In the genomic region with DNA sequence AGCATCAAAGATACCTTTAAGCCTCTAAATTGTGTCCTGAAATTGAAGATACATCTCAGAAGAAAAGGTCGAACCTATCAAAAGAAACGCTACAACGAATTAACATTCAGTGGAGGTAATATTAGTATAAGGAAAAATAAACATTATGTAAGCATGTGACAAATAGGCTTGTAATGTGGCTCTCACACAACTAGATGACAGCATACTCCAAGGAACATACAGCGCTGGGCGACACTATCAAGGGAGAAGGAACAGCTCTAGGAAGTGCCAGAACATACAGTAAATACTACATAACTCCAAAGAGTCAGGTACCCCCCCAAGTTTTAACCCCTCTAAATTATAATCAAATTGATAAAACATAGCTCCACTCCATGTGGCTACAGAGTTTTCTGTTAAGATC, we compare ENCODE assay signal across 8 cellular contexts.
DNase-seq lines count a peak whose midpoint lies in the region; ATAC-seq and TF ChIP-seq lines count a peak whose summit lies in the region.

No MANE protein-coding gene starts in this region.

- ATAC-seq in SK-N-SH treated with all-trans-retinoic acid at 6 μM for 48 hours (peak; percentile 76), T-helper 17 cell (no peak)
- no peak for ATAC-seq in activated naive CD4-positive, alpha-beta T cell treated with anti-CD3 and anti-CD28 coated beads, Interleukin-2, amount 50 U/mL, for 72 hours

- no peak overlapping the region for H3K27ac Mint-ChIP-seq in T-helper 17 cell
- no peak overlapping the region for H3K27ac Mint-ChIP-seq in activated naive CD4-positive, alpha-beta T cell treated with anti-CD3 and anti-CD28 coated beads, Interleukin-2, amount 50 U/mL, for 72 hours

- no peaks in the 10 kb centered on the region for H3K36me3 Mint-ChIP-seq in T-helper 17 cell (ENCODE audit: low read depth)
- no peaks in the 10 kb centered on the region for H3K36me3 Mint-ChIP-seq in activated naive CD4-positive, alpha-beta T cell treated with anti-CD3 and anti-CD28 coated beads, Interleukin-2, amount 50 U/mL, for 72 hours

- no peak for DNase-seq in GM12864 (ENCODE audit: low read depth)
- DNase-seq in NCI-H146 (lab: John Stamatoyannopoulos, UW) = peak; percentile 78
- DNase-seq in iris pigment epithelial cell (ENCODE audit: low read depth) = peak; percentile 42
- DNase-seq in T-helper 17 cell = no peak
- DNase-seq in dedifferentiated amniotic fluid mesenchymal stem cell (ENCODE audit: extremely low spot score) = no peak
- DNase-seq in activated naive CD4-positive, alpha-beta T cell treated with anti-CD3 and anti-CD28 coated beads, Interleukin-2, amount 50 U/mL, for 72 hours (ENCODE audit: low spot score in 2 of 2) = no peak
- DNase-seq in activated T-cell treated with anti-CD3 and anti-CD28 coated beads, Interleukin-2, amount 50 U/mL, for 48 hours = no peak

- peak; percentile 51 for TF ChIP-seq CTCF in GM12864 (IDR thresholded peaks at IDR 0.05; ENCODE audit: low read depth, low read length, missing control alignments)

- no peak overlapping the region for H3K4me3 Mint-ChIP-seq in T-helper 17 cell

- no peaks in the 10 kb centered on the region for H3K9me3 ChIP-seq in T-helper 17 cell (ENCODE audit: control insufficient read depth, low read length, poor library complexity, severe bottlenecking)

- peaks cover 21% of the 10 kb centered on the region for H3K27me3 Mint-ChIP-seq in T-helper 17 cell

- peaks cover 1 to 2% of the 10 kb centered on the region in 2 donors for H3K9me3 Mint-ChIP-seq in activated naive CD4-positive, alpha-beta T cell treated with anti-CD3 and anti-CD28 coated beads, Interleukin-2, amount 50 U/mL, for 72 hours

- no peak overlapping the region for H3K4me3 ChIP-seq in GM12864 (ENCODE audit: low read depth, low read length)

- H3K4me1 Mint-ChIP-seq in T-helper 17 cell = peaks cover 4% of the 10 kb centered on the region

TF ChIP-seq in SK-N-SH treated with all-trans-retinoic acid at 6 μM for 48 hours, 23 proteins besides CTCF, POLR2A, EP300 and RAD21:
- no peak for TF ChIP-seq BACH2 (CRISPR knock-in tag; IDR thresholded peaks at IDR 0.05; ENCODE audit: borderline replicate concordance)
- TF ChIP-seq SNAI2 (CRISPR knock-in tag; IDR thresholded peaks at IDR 0.05) = no peak
- TF ChIP-seq, protein P1, sequence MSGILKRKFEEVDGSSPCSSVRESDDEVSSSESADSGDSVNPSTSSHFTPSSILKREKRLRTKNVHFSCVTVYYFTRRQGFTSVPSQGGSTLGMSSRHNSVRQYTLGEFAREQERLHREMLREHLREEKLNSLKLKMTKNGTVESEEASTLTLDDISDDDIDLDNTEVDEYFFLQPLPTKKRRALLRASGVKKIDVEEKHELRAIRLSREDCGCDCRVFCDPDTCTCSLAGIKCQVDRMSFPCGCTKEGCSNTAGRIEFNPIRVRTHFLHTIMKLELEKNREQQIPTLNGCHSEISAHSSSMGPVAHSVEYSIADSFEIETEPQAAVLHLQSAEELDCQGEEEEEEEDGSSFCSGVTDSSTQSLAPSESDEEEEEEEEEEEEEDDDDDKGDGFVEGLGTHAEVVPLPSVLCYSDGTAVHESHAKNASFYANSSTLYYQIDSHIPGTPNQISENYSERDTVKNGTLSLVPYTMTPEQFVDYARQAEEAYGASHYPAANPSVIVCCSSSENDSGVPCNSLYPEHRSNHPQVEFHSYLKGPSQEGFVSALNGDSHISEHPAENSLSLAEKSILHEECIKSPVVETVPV (CRISPR knock-in tag; IDR thresholded peaks at IDR 0.05) = no peak
- TF ChIP-seq, protein P2, sequence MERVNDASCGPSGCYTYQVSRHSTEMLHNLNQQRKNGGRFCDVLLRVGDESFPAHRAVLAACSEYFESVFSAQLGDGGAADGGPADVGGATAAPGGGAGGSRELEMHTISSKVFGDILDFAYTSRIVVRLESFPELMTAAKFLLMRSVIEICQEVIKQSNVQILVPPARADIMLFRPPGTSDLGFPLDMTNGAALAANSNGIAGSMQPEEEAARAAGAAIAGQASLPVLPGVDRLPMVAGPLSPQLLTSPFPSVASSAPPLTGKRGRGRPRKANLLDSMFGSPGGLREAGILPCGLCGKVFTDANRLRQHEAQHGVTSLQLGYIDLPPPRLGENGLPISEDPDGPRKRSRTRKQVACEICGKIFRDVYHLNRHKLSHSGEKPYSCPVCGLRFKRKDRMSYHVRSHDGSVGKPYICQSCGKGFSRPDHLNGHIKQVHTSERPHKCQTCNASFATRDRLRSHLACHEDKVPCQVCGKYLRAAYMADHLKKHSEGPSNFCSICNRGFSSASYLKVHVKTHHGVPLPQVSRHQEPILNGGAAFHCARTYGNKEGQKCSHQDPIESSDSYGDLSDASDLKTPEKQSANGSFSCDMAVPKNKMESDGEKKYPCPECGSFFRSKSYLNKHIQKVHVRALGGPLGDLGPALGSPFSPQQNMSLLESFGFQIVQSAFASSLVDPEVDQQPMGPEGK (CRISPR knock-in tag; IDR thresholded peaks at IDR 0.05; ENCODE audit: borderline replicate concordance) = no peak
- TF ChIP-seq OSR1 (CRISPR knock-in tag; IDR thresholded peaks at IDR 0.05) = no peak
- TF ChIP-seq ZNF565 (CRISPR knock-in tag; conservative IDR thresholded peaks at IDR 0.05; ENCODE audit: low read depth) = no peak
- TF ChIP-seq CSDC2 (CRISPR knock-in tag; IDR thresholded peaks at IDR 0.05) = no peak
- no peak for TF ChIP-seq ESRRG (CRISPR knock-in tag; IDR thresholded peaks at IDR 0.05)
- TF ChIP-seq ZFP30 (CRISPR knock-in tag; IDR thresholded peaks at IDR 0.05) = no peak
- no peak for TF ChIP-seq ZNF70 (CRISPR knock-in tag; IDR thresholded peaks at IDR 0.05)
- TF ChIP-seq, protein P3, sequence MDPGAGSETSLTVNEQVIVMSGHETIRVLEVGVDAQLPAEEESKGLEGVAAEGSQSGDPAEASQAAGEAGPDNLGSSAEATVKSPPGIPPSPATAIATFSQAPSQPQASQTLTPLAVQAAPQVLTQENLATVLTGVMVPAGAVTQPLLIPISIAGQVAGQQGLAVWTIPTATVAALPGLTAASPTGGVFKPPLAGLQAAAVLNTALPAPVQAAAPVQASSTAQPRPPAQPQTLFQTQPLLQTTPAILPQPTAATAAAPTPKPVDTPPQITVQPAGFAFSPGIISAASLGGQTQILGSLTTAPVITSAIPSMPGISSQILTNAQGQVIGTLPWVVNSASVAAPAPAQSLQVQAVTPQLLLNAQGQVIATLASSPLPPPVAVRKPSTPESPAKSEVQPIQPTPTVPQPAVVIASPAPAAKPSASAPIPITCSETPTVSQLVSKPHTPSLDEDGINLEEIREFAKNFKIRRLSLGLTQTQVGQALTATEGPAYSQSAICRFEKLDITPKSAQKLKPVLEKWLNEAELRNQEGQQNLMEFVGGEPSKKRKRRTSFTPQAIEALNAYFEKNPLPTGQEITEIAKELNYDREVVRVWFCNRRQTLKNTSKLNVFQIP (CRISPR knock-in tag; IDR thresholded peaks at IDR 0.05; ENCODE audit: borderline replicate concordance, low read depth) = no peak
- TF ChIP-seq ARNTL (CRISPR knock-in tag; IDR thresholded peaks at IDR 0.05; ENCODE audit: borderline replicate concordance, low read depth) = no peak
- no peak for TF ChIP-seq CREB5 (CRISPR knock-in tag; IDR thresholded peaks at IDR 0.05; ENCODE audit: low read depth)
- no peak for TF ChIP-seq PPARA (CRISPR knock-in tag; IDR thresholded peaks at IDR 0.05; ENCODE audit: borderline replicate concordance)
- TF ChIP-seq TSHZ2 (CRISPR knock-in tag; IDR thresholded peaks at IDR 0.05) = no peak

Comparison
In these comparisons a context has a peak if more than half of its experiments do, and no peak if none do; other contexts are left out.
1. DNase-seq: peak in NCI-H146 (single experiment) and iris pigment epithelial cell (single experiment); none in GM12864 (single experiment), T-helper 17 cell (0 of 3), dedifferentiated amniotic fluid mesenchymal stem cell (single experiment), activated naive CD4-positive, alpha-beta T cell treated with anti-CD3 and anti-CD28 coated beads, Interleukin-2, amount 50 U/mL, for 72 hours (0 of 2) and activated T-cell treated with anti-CD3 and anti-CD28 coated beads, Interleukin-2, amount 50 U/mL, for 48 hours (0 of 2).